26 cellular contexts compared by ENCODE assay signal in genomic region chr11:94120946-94121345, GRCh38. TPM values are rescaled to one million over a fixed set of nuclear protein-coding genes. Genes with fewer than 3 reads are reported as not detected.
DNase-seq lines count a peak whose midpoint lies in the region; ATAC-seq and FAIRE-seq lines count a peak whose summit lies in the region.
"Had no signal": no experiment of that assay in that cellular context is flagged by ENCODE, and none has a peak within 500 bp of the region (broad histone marks: within the 10 kb centered on the region; RNA-seq: fewer than 3 reads in every experiment).

No MANE protein-coding gene starts in this region.

- no peak overlapping the region for H3K4me3 Mint-ChIP-seq in activated T-helper 2 cell treated with anti-CD3 and anti-CD28 coated beads, Interferon-gamma antibody, Interleukin-2, Interleukin-4, amounts not matched to agents 10 μg/mL and 5 μg/mL and 100 μg/mL, durations not matched to agents 14 hours and 24 hours and 36 hours (ENCODE audit: low read depth)
- H3K4me3 Mint-ChIP-seq: activated naive CD4-positive, alpha-beta T cell treated with anti-CD3 and anti-CD28 coated beads, Interleukin-2, amount 10 ng/mL, durations not matched to agents 7 days and 5 days; activated T-cell treated with anti-CD3 and anti-CD28 coated beads, Interleukin-2, amount 50 U/mL, for 72 hours; naive B cell had no signal

- ATAC-seq in GM21717 (IDR thresholded peaks at IDR 0.05; ENCODE audit: unreplicated experiment): no peak
- ATAC-seq: activated T-cell treated with anti-CD3 and anti-CD28 coated beads, Interleukin-2, amount 50 U/mL, for 72 hours; heart right ventricle had no signal

- H3K9me3 ChIP-seq in iPS-20b (ENCODE audit: insufficient read depth, low read depth, low read length): peaks cover 12% of the 10 kb centered on the region
- H3K9me3 ChIP-seq: heart right ventricle, Peyer's patch, SJCRH30, upper lobe of left lung had no signal

- no peaks in the 10 kb centered on the region for H3K36me3 ChIP-seq in iPS-20b (ENCODE audit: insufficient read depth, low read depth, low read length)
- H3K36me3 ChIP-seq: BLaER1 treated with 17β-estradiol and CSF1 and Interleukin-3, amounts not matched to agents 10 nM and 100 nM; heart right ventricle; Peyer's patch; SJCRH30; upper lobe of left lung had no signal

- no peaks in the 10 kb centered on the region for H3K4me1 Mint-ChIP-seq in activated T-helper 2 cell treated with anti-CD3 and anti-CD28 coated beads, Interferon-gamma antibody, Interleukin-2, Interleukin-4, amounts not matched to agents 10 μg/mL and 5 μg/mL and 100 μg/mL, durations not matched to agents 14 hours and 24 hours and 36 hours (ENCODE audit: low read depth)
- H3K4me1 Mint-ChIP-seq: activated naive CD4-positive, alpha-beta T cell treated with anti-CD3 and anti-CD28 coated beads, Interleukin-2, amount 10 ng/mL, durations not matched to agents 7 days and 5 days had no signal

- FAIRE-seq in frontal cortex (lab: Jason Lieb, UNC): no peak
- FAIRE-seq: endothelial cell of umbilical vein had no signal

- no peaks in the 10 kb centered on the region for H3K36me3 Mint-ChIP-seq in activated T-helper 2 cell treated with anti-CD3 and anti-CD28 coated beads, Interferon-gamma antibody, Interleukin-2, Interleukin-4, amounts not matched to agents 10 μg/mL and 5 μg/mL and 100 μg/mL, durations not matched to agents 14 hours and 24 hours and 36 hours (ENCODE audit: low read depth)
- H3K36me3 Mint-ChIP-seq: activated naive CD4-positive, alpha-beta T cell treated with anti-CD3 and anti-CD28 coated beads, Interleukin-2, amount 10 ng/mL, durations not matched to agents 7 days and 5 days; naive B cell had no signal

- DNase-seq in Caki2 (ENCODE audit: low read depth): peak; percentile 42
- peak; percentile 91 for DNase-seq in M059J (ENCODE audit: low read depth)
- DNase-seq in astrocyte of the hippocampus (ENCODE audit: low read depth, low spot score): peak; percentile 66
- DNase-seq in activated T-helper 2 cell treated with anti-CD3 and anti-CD28 coated beads, Interferon-gamma antibody, Interleukin-2, Interleukin-4, amounts not matched to agents 10 μg/mL and 5 μg/mL and 100 μg/mL, durations not matched to agents 14 hours and 24 hours and 36 hours (ENCODE audit: low spot score): no peak
- DNase-seq in frontal cortex (ENCODE audit: low spot score in 2 of 2): no peak
- no peak for DNase-seq in activated CD4-positive, CD25-positive, alpha-beta regulatory T cell (lab: John Stamatoyannopoulos, UW)
- DNase-seq: activated CD4-positive, alpha-beta T cell treated with anti-CD3 and anti-CD28 coated beads for 4 hours; activated naive CD4-positive, alpha-beta T cell treated with anti-CD3 and anti-CD28 coated beads, Interleukin-2, amount 10 ng/mL, durations not matched to agents 7 days and 5 days; activated T-cell treated with anti-CD3 and anti-CD28 coated beads, Interleukin-2, amount 50 U/mL, for 72 hours; Calu3; heart right ventricle; mesendoderm; naive B cell; NCI-H146; nucleus accumbens; Peyer's patch; SJCRH30; stimulated activated CD4-positive, alpha-beta T cell treated with anti-CD3 and anti-CD28 coated beads, Interleukin-1b, Interleukin-23, amount 100 ng/mL, for 48 hours; T-helper 1 cell; upper lobe of left lung had no signal

- peak overlapping the region; percentile 86 for H3K27ac ChIP-seq in iPS-20b (ENCODE audit: low read length)
- H3K27ac ChIP-seq: BLaER1 treated with 17β-estradiol and CSF1 and Interleukin-3, amounts not matched to agents 10 nM and 100 nM; heart right ventricle; KMS-11; Peyer's patch; SJCRH30; skin epidermis; upper lobe of left lung had no signal

- no peaks in the 10 kb centered on the region for H3K9me3 Mint-ChIP-seq in activated T-helper 2 cell treated with anti-CD3 and anti-CD28 coated beads, Interferon-gamma antibody, Interleukin-2, Interleukin-4, amounts not matched to agents 10 μg/mL and 5 μg/mL and 100 μg/mL, durations not matched to agents 14 hours and 24 hours and 36 hours
- H3K9me3 Mint-ChIP-seq: activated T-cell treated with anti-CD3 and anti-CD28 coated beads, Interleukin-2, amount 50 U/mL, for 72 hours had no signal

- in situ Hi-C loops in Caki2 (cut with HindIII; ENCODE audit: low pct_unique_long_range_greater_than_20kb, low sequenced_read_pairs): no loop called here

- peak overlapping the region; percentile 45; the same call in 1 of the 2 replicates for H3K9ac ChIP-seq in iPS-20b (ENCODE audit: low read depth, low read length)
- H3K9ac ChIP-seq: BLaER1 treated with 17β-estradiol and CSF1 and Interleukin-3, amounts not matched to agents 10 nM and 100 nM; KMS-11 had no signal

- no peaks in the 10 kb centered on the region for H3K27me3 ChIP-seq in iPS-20b (ENCODE audit: insufficient read depth, low read length)
- H3K27me3 ChIP-seq: BLaER1 treated with 17β-estradiol and CSF1 and Interleukin-3, amounts not matched to agents 10 nM and 100 nM; heart right ventricle; Peyer's patch; SJCRH30; upper lobe of left lung had no signal

- no peak overlapping the region for H3K27ac Mint-ChIP-seq in activated T-helper 2 cell treated with anti-CD3 and anti-CD28 coated beads, Interferon-gamma antibody, Interleukin-2, Interleukin-4, amounts not matched to agents 10 μg/mL and 5 μg/mL and 100 μg/mL, durations not matched to agents 14 hours and 24 hours and 36 hours
- H3K27ac Mint-ChIP-seq: activated naive CD4-positive, alpha-beta T cell treated with anti-CD3 and anti-CD28 coated beads, Interleukin-2, amount 10 ng/mL, durations not matched to agents 7 days and 5 days; activated T-cell treated with anti-CD3 and anti-CD28 coated beads, Interleukin-2, amount 50 U/mL, for 72 hours had no signal

- H3K27me3 Mint-ChIP-seq in activated T-helper 2 cell treated with anti-CD3 and anti-CD28 coated beads, Interferon-gamma antibody, Interleukin-2, Interleukin-4, amounts not matched to agents 10 μg/mL and 5 μg/mL and 100 μg/mL, durations not matched to agents 14 hours and 24 hours and 36 hours (ENCODE audit: low read depth): no peaks in the 10 kb centered on the region
- H3K27me3 Mint-ChIP-seq: activated naive CD4-positive, alpha-beta T cell treated with anti-CD3 and anti-CD28 coated beads, Interleukin-2, amount 10 ng/mL, durations not matched to agents 7 days and 5 days; naive B cell had no signal

- intact Hi-C loops in activated T-helper 2 cell treated with anti-CD3 and anti-CD28 coated beads, Interferon-gamma antibody, Interleukin-2, Interleukin-4, amounts not matched to agents 10 μg/mL and 5 μg/mL and 100 μg/mL, durations not matched to agents 14 hours and 24 hours and 36 hours (cut with micrococcal nuclease): no loop called here

- peaks cover 22% of the 10 kb centered on the region; the same call in 1 of the 2 replicates for H3K4me1 ChIP-seq in iPS-20b (ENCODE audit: insufficient read depth, low read length)
- H3K4me1 ChIP-seq: BLaER1 treated with 17β-estradiol and CSF1 and Interleukin-3, amounts not matched to agents 10 nM and 100 nM; heart right ventricle; Peyer's patch; SJCRH30 had no signal

- H3K4me3 ChIP-seq in iPS-20b (ENCODE audit: low read length): peak overlapping the region; percentile 33; the same call in 1 of the 2 replicates
- H3K4me3 ChIP-seq: BLaER1 treated with 17β-estradiol and CSF1 and Interleukin-3, amounts not matched to agents 10 nM and 100 nM; heart right ventricle; Peyer's patch; SJCRH30; skin epidermis; upper lobe of left lung had no signal

RNA-seq across cellular contexts. Expression of gene PANX1, which starts 7.7 kb away (rescaled TPM):
- 18.0 and 32.6 TPM in 2 replicates for total RNA-seq in Caki2 (2014; rRNA removed; shearing (Covaris generic); ENCODE audit: low replicate concordance)
- total RNA-seq in M059J (2014; rRNA removed; shearing (Covaris generic)): 47.8 and 49.8 TPM in 2 replicates
- 18.1 and 20.0 TPM in 2 replicates for total RNA-seq in activated T-helper 2 cell treated with anti-CD3 and anti-CD28 coated beads, Interferon-gamma antibody, Interleukin-2, Interleukin-4, amounts not matched to agents 10 μg/mL and 5 μg/mL and 100 μg/mL, durations not matched to agents 14 hours and 24 hours and 36 hours
- 192 TPM for total RNA-seq in frontal cortex

Comparison
In these comparisons a context has a peak if more than half of its experiments do, and no peak if none do; other contexts are left out.
1. DNase-seq: peak in Caki2 (single experiment), M059J (single experiment) and astrocyte of the hippocampus (single experiment); none in activated T-helper 2 cell treated with anti-CD3 and anti-CD28 coated beads, Interferon-gamma antibody, Interleukin-2, Interleukin-4, amounts not matched to agents 10 μg/mL and 5 μg/mL and 100 μg/mL, durations not matched to agents 14 hours and 24 hours and 36 hours (single experiment), frontal cortex (0 of 2) and activated CD4-positive, CD25-positive, alpha-beta regulatory T cell (0 of 4).